ENCODE assay signal across 23 cellular contexts in the genomic region with DNA sequence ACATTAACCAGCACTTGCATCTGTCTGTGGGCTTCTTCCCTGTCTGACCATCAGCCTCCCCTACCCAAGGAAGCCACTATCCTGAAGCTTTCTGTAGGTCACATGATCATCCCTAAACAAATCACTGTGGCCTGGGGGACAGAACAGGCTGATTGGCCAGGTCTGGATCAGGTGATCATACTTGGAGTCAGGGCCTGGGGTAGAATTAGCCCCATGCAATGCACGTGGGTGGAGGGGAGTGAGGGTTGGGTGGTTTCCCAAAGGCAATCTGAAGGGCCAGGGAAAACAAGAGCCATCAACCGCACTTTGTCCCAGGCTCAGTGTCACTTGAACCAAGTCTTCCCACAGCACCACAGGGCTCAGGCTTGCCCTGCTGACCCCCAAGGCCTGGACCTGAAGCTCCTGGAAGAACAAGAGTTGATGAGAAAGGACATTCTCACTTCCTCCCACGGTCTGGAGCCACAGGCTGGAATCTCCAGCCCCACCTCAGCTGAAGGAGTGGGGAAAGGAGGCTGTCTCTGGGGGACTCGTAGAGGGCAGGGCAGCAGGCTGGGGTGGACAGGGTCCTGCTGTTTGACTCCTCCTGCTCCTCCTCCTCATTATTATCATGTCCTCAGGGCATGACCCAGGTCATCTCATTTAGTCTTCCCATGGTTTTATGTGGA. TPM values are rescaled to one million over a fixed set of nuclear protein-coding genes. Genes with fewer than 3 reads are reported as not detected.
"Had no signal": no experiment of that assay in that cellular context is flagged by ENCODE, and none has a peak within 500 bp of the region (broad histone marks: within the 10 kb centered on the region; RNA-seq: fewer than 3 reads in every experiment).

No MANE protein-coding gene starts in this region.

- H3K27me3 ChIP-seq: body of pancreas, left lung, right atrium auricular region, vagina had no signal

- H3K36me3 ChIP-seq: esophagus squamous epithelium, left lung, right atrium auricular region, tibial artery, vagina had no signal

- H3K4me1 ChIP-seq: body of pancreas, esophagus squamous epithelium, left lung, tibial artery, vagina had no signal

- ATAC-seq: activated CD4-positive, alpha-beta T cell treated with anti-CD3 and anti-CD28 coated beads for 36 hours; activated CD8-positive, alpha-beta T cell treated with anti-CD3 and anti-CD28 coated beads for 36 hours; activated T-cell treated with anti-CD3 and anti-CD28 coated beads, Interleukin-2, amount 50 U/mL, for 72 hours; body of pancreas; left lung had no signal

- H3K27ac ChIP-seq: body of pancreas, coronary artery, esophagus squamous epithelium, left lung, right atrium auricular region, tibial artery, vagina, VCaP had no signal

- H3K4me3 ChIP-seq: body of pancreas, coronary artery, esophagus squamous epithelium, left lung, right atrium auricular region, tibial artery, vagina had no signal

- FAIRE-seq: endothelial cell of umbilical vein, kidney had no signal

- DNase-seq: activated CD4-positive, alpha-beta T cell treated with anti-CD3 and anti-CD28 coated beads for 36 hours; activated CD8-positive, alpha-beta memory T cell treated with anti-CD3 and anti-CD28 coated beads, Interleukin-2, amount 50 U/mL, for 4 hours; activated naive CD8-positive, alpha-beta T cell treated with anti-CD3 and anti-CD28 coated beads for 36 hours; activated T-cell treated with anti-CD3 and anti-CD28 coated beads, Interleukin-2, amount 50 U/mL, for 72 hours; amygdala; body of pancreas; effector CD4-positive, alpha-beta T cell; esophagus squamous epithelium; hippocampal formation; kidney; left lung; mammary epithelial cell; naive B cell; stimulated activated CD4-positive, alpha-beta T cell treated with anti-CD3 and anti-CD28 coated beads, Interleukin-15, amount 100 ng/mL, for 24 hours; stimulated activated CD4-positive, alpha-beta T cell treated with anti-CD3 and anti-CD28 coated beads, Interleukin-4, amount 100 ng/mL, for 24 hours; stimulated activated naive CD4-positive, alpha-beta T cell; tibial artery had no signal

- H3K9me3 ChIP-seq: body of pancreas, esophagus squamous epithelium, left lung, right atrium auricular region, tibial artery, vagina had no signal

RNA-seq across cellular contexts. Expression of gene TSPAN18, which starts 31.5 kb away (rescaled TPM):
- total RNA-seq: mammary epithelial cell had no signal
